Comparison of ENCODE assay signal across 8 cellular contexts in genomic region chr1:207867136-207868081, GRCh38. TPM values are rescaled to one million over a fixed set of nuclear protein-coding genes. Genes with fewer than 3 reads are reported as not detected.
DNase-seq lines count a peak whose midpoint lies in the region; ATAC-seq and TF ChIP-seq lines count a peak whose summit lies in the region.

No MANE protein-coding gene starts in this region.

- no peak for TF ChIP-seq POLR2A in HCT116 (IDR thresholded peaks at IDR 0.05; ENCODE audit: borderline replicate concordance, extremely low read depth, insufficient read depth, insufficient read length)

- H4K20me1 ChIP-seq in HCT116 (ENCODE audit: insufficient read depth), result no peaks in the 10 kb centered on the region

- peaks cover 15% of the 10 kb centered on the region; the same call in 1 of the 2 replicates for H3K79me2 ChIP-seq in HCT116 (ENCODE audit: insufficient read depth, low read length)

- BruUV-seq in HCT116 (replicated peaks; lab: Mats Ljungman, UMichigan), result no TSS peak

- ATAC-seq in HCT116 (no peak), GM18520 (IDR thresholded peaks at IDR 0.05; ENCODE audit: unreplicated experiment) (no peak)

- H3K4me3 ChIP-seq in HCT116 (replicated peaks in 1 of 2; ENCODE audit: low read depth in 1 of 2, low read length in 2 of 2), result peak overlapping the region; percentile 74 to 92

- CTCF ChIA-PET in HCT116 (lab: Charles Lee), result interaction anchor here (1.6 to 2.6 kb wide), 5 partner anchors 18 to 95 kb away, joined by 4 to 30 read pairs (median 15); no protein-coding TSS in a partner anchor

- no peak for TF ChIP-seq RAD21 in HCT116 (IDR thresholded peaks at IDR 0.05; ENCODE audit: low read depth)

- POLR2A ChIA-PET in HCT116 (lab: Charles Lee), result no interaction called here

- peak overlapping the region; percentile 77 for H3K4me2 ChIP-seq in HCT116 (ENCODE audit: low read length)

- peak overlapping the region; percentile 86 for H3K9ac ChIP-seq in HCT116 (ENCODE audit: low read length)

- TF ChIP-seq CTCF in HCT116 (IDR thresholded peaks at IDR 0.05 in 2 of 3, conservative IDR thresholded peaks at IDR 0.05 in 1 of 3; ENCODE audit: borderline replicate concordance in 1 of 3, insufficient read depth in 1 of 3, low read depth in 2 of 3, low read length in 2 of 3), result no peak

- H3K4me1 ChIP-seq in HCT116 (ENCODE audit: control insufficient read depth in 1 of 2, insufficient read depth in 2 of 2, low read length in 2 of 2), result peaks cover 2 to 20% of the 10 kb centered on the region in 2 experiments; a peak in 2 of 4 replicates

- intact Hi-C loops in HCT116 (cut with micrococcal nuclease), result no loop called here
- intact Hi-C loops in head of caudate nucleus (cut with DNase I), result loop anchor here (2.0 kb wide), 1 partner anchor 39 kb away; no protein-coding TSS in a partner anchor
- intact Hi-C loops in posterior vena cava (cut with DNase I), result loop anchor here in 1 of 2 donors (2.0 kb wide), 1 partner anchor 43 kb away; no protein-coding TSS in a partner anchor

- H3K9me2 ChIP-seq in HCT116 (ENCODE audit: insufficient read depth), result no peaks in the 10 kb centered on the region

- no peak for DNase-seq in HCT116 (ENCODE audit: low read depth, low spot score)
- DNase-seq in activated effector memory CD4-positive, alpha-beta T cell treated with anti-CD3 and anti-CD28 coated beads, Interleukin-2, amount 50 U/mL, for 16 hours, result peak; percentile 73
- DNase-seq in head of caudate nucleus, result peak; percentile 37 to 93 (median 77)
- peak; percentile 86 for DNase-seq in posterior vena cava (ENCODE audit: low spot score)
- no peak for DNase-seq in A172 (ENCODE audit: low spot score)
- DNase-seq in UCSD-AML1 (lab: John Stamatoyannopoulos, UW; ENCODE audit: unreplicated experiment), result no peak
- no peak for DNase-seq in KG1 (lab: John Stamatoyannopoulos, UW)

- no peak overlapping the region for H3K27ac ChIP-seq in HCT116 (ENCODE audit: low read depth, low read length)

- no peaks in the 10 kb centered on the region for H3K27me3 ChIP-seq in HCT116 (ENCODE audit: insufficient read depth, low read length)

- RAD21 ChIA-PET in HCT116 (lab: Charles Lee; ENCODE audit: low non-redundant PET in 1 of 2, low total read pairs in 2 of 2, uncharacterized antibody in 2 of 2, unreplicated experiment in 2 of 2), result interaction anchor here in 1 of 2 experiments (2.0 kb wide), 1 partner anchor 39 kb away, joined by 8 read pairs; no protein-coding TSS in a partner anchor

- H3K9me3 ChIP-seq in HCT116 (ENCODE audit: control insufficient read depth in 1 of 2, insufficient read depth in 1 of 2, low read depth in 1 of 2, low read length in 2 of 2), result no peaks in the 10 kb centered on the region

- H3K36me3 ChIP-seq in HCT116 (ENCODE audit: control insufficient read depth in 1 of 2, insufficient read depth in 2 of 2, low read length in 2 of 2), result peaks cover 0 to 6% of the 10 kb centered on the region in 2 experiments; a peak in 1 of 4 replicates

- no peak overlapping the region for H2AFZ ChIP-seq in HCT116 (ENCODE audit: low read depth, low read length, poor library complexity, severe bottlenecking)

TF ChIP-seq in HCT116, 20 proteins besides CTCF, POLR2A, EP300 and RAD21:
- TF ChIP-seq ELF1 (IDR thresholded peaks at IDR 0.05; ENCODE audit: borderline replicate concordance, low read depth), result no peak
- TF ChIP-seq ZBTB33 (IDR thresholded peaks at IDR 0.05; ENCODE audit: extremely low read depth, insufficient replicate concordance, low read length), result no peak
- TF ChIP-seq SIN3A (IDR thresholded peaks at IDR 0.05; ENCODE audit: low read depth), result no peak
- TF ChIP-seq EGR1 (IDR thresholded peaks at IDR 0.05; ENCODE audit: low read depth), result no peak
- TF ChIP-seq TCF7L2 (IDR thresholded peaks at IDR 0.05; ENCODE audit: borderline replicate concordance, extremely low read depth, insufficient read depth, insufficient read length), result no peak
- no peak for TF ChIP-seq ZFX (IDR thresholded peaks at IDR 0.05)
- TF ChIP-seq REST (IDR thresholded peaks at IDR 0.05; ENCODE audit: low read depth), result no peak
- no peak for TF ChIP-seq EZH2 (IDR thresholded peaks at IDR 0.05)
- no peak for TF ChIP-seq CBX3 (IDR thresholded peaks at IDR 0.05; ENCODE audit: low read depth)
- TF ChIP-seq ATF3 (IDR thresholded peaks at IDR 0.05), result no peak
- TF ChIP-seq CEBPB (IDR thresholded peaks at IDR 0.05; ENCODE audit: low read depth), result no peak
- no peak for TF ChIP-seq JUND (IDR thresholded peaks at IDR 0.05)
- TF ChIP-seq YY1 (IDR thresholded peaks at IDR 0.05; ENCODE audit: extremely low read depth, insufficient replicate concordance, low read depth, low read length), result no peak
- no peak for TF ChIP-seq SP1 (IDR thresholded peaks at IDR 0.05; ENCODE audit: low read depth)
- no peak for TF ChIP-seq FOSL1 (IDR thresholded peaks at IDR 0.05; ENCODE audit: low read depth)
- TF ChIP-seq ZNF274 (IDR thresholded peaks at IDR 0.05; ENCODE audit: low read depth, low read length), result no peak
- TF ChIP-seq EZH2phosphoT487 (IDR thresholded peaks at IDR 0.05; ENCODE audit: borderline replicate concordance), result no peak
- no peak for TF ChIP-seq MAX (IDR thresholded peaks at IDR 0.05)
- TF ChIP-seq POLR2AphosphoS5 (IDR thresholded peaks at IDR 0.05; ENCODE audit: low read depth, low read length), result no peak

RNA-seq across cellular contexts. Expression of gene CD34, which starts 43.5 kb away (rescaled TPM):
- total RNA-seq in HCT116 (2021; ENCODE audit: unreplicated experiment), result 0.07 TPM
- not detected in 2 replicates for polyA plus RNA-seq in HCT116 (2012)
- 100 to 1,000 TPM in 1 of 2 donors, 10 to 100 TPM in 1; 58.1 to 154 TPM for total RNA-seq in posterior vena cava
- total RNA-seq in A172 (2014; rRNA removed; shearing (Covaris generic)), result 0.22 and 0.76 TPM in 2 replicates

Comparison
In these comparisons a context has a peak if more than half of its experiments do, and no peak if none do; other contexts are left out.
1. DNase-seq: peak in activated effector memory CD4-positive, alpha-beta T cell treated with anti-CD3 and anti-CD28 coated beads, Interleukin-2, amount 50 U/mL, for 16 hours (single experiment), head of caudate nucleus (42 of 42) and posterior vena cava (single experiment); none in HCT116 (single experiment), A172 (single experiment), UCSD-AML1 (single experiment) and KG1 (single experiment).
2. RNA of gene CD34, which starts 43.5 kb away (total RNA-seq): 58.1 to 154 TPM in posterior vena cava; 0.22 to 0.76 TPM in A172 and 0.07 TPM in HCT116 (single experiment); every median in the first group is over 10 times any median in the second.